In genomic region chr1:154982897-154983648, GRCh38 we compare ENCODE assay signal across 8 cellular contexts. TPM values are rescaled to one million over a fixed set of nuclear protein-coding genes. Genes with fewer than 3 reads are reported as not detected.
DNase-seq lines count a peak whose midpoint lies in the region; ATAC-seq and TF ChIP-seq lines count a peak whose summit lies in the region.

TSS of gene FLAD1 (plus strand) at chr1:154983344. CDS start at chr1:154983695, 351 bp downstream.

- peak within 1 kb of the TSS; percentile 41 for H3K27ac Mint-ChIP-seq in activated naive CD4-positive, alpha-beta T cell treated with anti-CD3 and anti-CD28 coated beads, Interleukin-2, amount 50 U/mL, for 24 hours

- H3K4me3 Mint-ChIP-seq in activated naive CD4-positive, alpha-beta T cell treated with anti-CD3 and anti-CD28 coated beads, Interleukin-2, amount 50 U/mL, for 24 hours, result no peak within 1 kb of the TSS

- peaks cover 2% of the 10 kb centered on the region for H3K36me3 Mint-ChIP-seq in activated naive CD4-positive, alpha-beta T cell treated with anti-CD3 and anti-CD28 coated beads, Interleukin-2, amount 50 U/mL, for 24 hours

- TF ChIP-seq CTCF in GM10266 (IDR thresholded peaks at IDR 0.05; ENCODE audit: control insufficient read depth, insufficient read depth, low read depth, missing control alignments), result no peak

- peaks cover 13% of the 10 kb centered on the region for H3K4me1 Mint-ChIP-seq in activated naive CD4-positive, alpha-beta T cell treated with anti-CD3 and anti-CD28 coated beads, Interleukin-2, amount 50 U/mL, for 24 hours

- H3K9me3 Mint-ChIP-seq in activated naive CD4-positive, alpha-beta T cell treated with anti-CD3 and anti-CD28 coated beads, Interleukin-2, amount 50 U/mL, for 24 hours, result no peaks in the 10 kb centered on the region

- peak; percentile 99 for ATAC-seq in HG02642 (IDR thresholded peaks at IDR 0.05; ENCODE audit: poor library complexity, unreplicated experiment)

- peak within 1 kb of the TSS; percentile 29 for H3K27ac ChIP-seq in temporal lobe (ENCODE audit: low read depth, low read length)

- peak; percentile 94 for DNase-seq in GM10266 (ENCODE audit: extremely low spot score)
- peak; percentile 99 for DNase-seq in NCI-H1105 (lab: John Stamatoyannopoulos, UW)
- DNase-seq in SKM-1 (lab: John Stamatoyannopoulos, UW; ENCODE audit: unreplicated experiment), result peak; percentile 100
- DNase-seq in glomerular visceral epithelial cell (ENCODE audit: extremely low spot score), result peak; percentile 99
- DNase-seq in occipital lobe (lab: John Stamatoyannopoulos, UW), result peak; percentile 96

- no peaks in the 10 kb centered on the region for H3K27me3 Mint-ChIP-seq in activated naive CD4-positive, alpha-beta T cell treated with anti-CD3 and anti-CD28 coated beads, Interleukin-2, amount 50 U/mL, for 24 hours

RNA-seq across cellular contexts. Expression of gene FLAD1, which starts in this region (rescaled TPM):
- 17.2 TPM for total RNA-seq in occipital lobe
- total RNA-seq in temporal lobe, result 9.8 TPM

Comparison
In these comparisons a context has a peak if more than half of its experiments do, and no peak if none do; other contexts are left out.
1. Peak in every context shown above with its lines: DNase-seq, ATAC-seq and H3K27ac ChIP-seq.